Comparison of ENCODE assay signal across 1 cellular context in the genomic region with DNA sequence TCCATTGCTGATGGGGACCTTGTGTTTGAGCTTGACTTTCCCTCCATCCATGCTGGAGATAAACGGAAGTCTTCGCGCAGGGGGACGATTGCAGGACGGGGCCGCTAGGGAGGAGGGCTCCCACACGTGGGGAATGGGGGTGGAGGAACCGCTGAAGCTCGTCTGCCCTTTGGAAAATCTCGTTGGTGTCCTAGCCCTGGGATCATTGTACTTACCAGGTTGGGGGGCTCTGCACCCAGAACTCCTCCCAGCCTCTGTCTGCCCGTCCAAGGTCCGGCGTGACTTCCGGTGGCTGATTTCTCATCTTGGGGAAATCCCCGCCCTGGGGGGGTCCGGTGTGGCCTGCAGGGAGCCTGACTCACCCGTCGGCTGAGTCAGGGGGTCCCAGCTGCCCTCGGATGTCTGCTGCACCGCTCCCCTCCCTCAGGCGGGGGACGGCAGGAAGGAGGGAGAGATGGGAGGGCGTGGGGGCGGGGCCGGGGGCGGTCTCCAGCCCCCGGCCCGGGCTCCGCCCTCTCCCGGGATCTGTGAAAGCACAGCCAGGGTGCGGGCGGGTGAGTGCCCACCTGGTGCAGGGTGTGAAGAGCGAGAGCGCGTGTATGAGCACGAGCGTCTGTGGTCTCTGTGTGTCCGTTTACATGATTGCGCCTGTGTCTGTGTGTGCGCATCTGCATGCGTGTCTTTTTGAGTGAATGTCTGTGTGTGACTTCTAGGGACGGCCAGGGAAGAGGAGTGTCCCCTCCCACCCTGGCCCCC.
A peak's percentile ranks its signal among the peaks of the same experiment; 100 is the strongest.
TF ChIP-seq lines count a peak whose summit lies in the region.

No MANE protein-coding gene starts in this region.

TF ChIP-seq in K562, 482 proteins besides CTCF, POLR2A, EP300 and RAD21 (continued from another document and continues in another):
- TF ChIP-seq MGA (IDR thresholded peaks at IDR 0.05): peak; percentile 94
- no peak for TF ChIP-seq ATF2 (CRISPR knock-in tag; IDR thresholded peaks at IDR 0.05)
- TF ChIP-seq PTTG1 (tag; IDR thresholded peaks at IDR 0.05; ENCODE audit: low read depth): no peak
- TF ChIP-seq SMARCE1 (IDR thresholded peaks at IDR 0.05): peak; percentile 76
- TF ChIP-seq YY1 (IDR thresholded peaks at IDR 0.05; ENCODE audit: borderline replicate concordance in 1 of 3, control insufficient read depth in 1 of 3, extremely low read depth in 1 of 3, insufficient read depth in 3 of 3, insufficient read length in 1 of 3, insufficient replicate concordance in 2 of 3, low read depth in 1 of 3, low read length in 2 of 3): peak in 2 of 3 experiments; percentile 8 to 58
- TF ChIP-seq FOXK2 (conservative IDR thresholded peaks at IDR 0.05 in 1 of 2, IDR thresholded peaks at IDR 0.05 in 1 of 2; ENCODE audit: low read depth in 2 of 2): peak; percentile 50 to 57; a peak in 2 of 4 replicates
- TF ChIP-seq CBX1 (IDR thresholded peaks at IDR 0.05; ENCODE audit: low read depth): no peak
- TF ChIP-seq LCOR (CRISPR knock-in tag; IDR thresholded peaks at IDR 0.05): no peak
- no peak for TF ChIP-seq CUX1 (CRISPR knock-in tag; IDR thresholded peaks at IDR 0.05)
- peak; percentile 65; the same call in 1 of the 2 replicates for TF ChIP-seq ZNF592 (IDR thresholded peaks at IDR 0.05)
- no peak for TF ChIP-seq ZNF561 (CRISPR knock-in tag; conservative IDR thresholded peaks at IDR 0.05)
- no peak for TF ChIP-seq ZNF408 (CRISPR knock-in tag; IDR thresholded peaks at IDR 0.05; ENCODE audit: low read depth)
- peak; percentile 62 for TF ChIP-seq FOSL1 (tag; conservative IDR thresholded peaks at IDR 0.05)
- peak; percentile 64; the same call in 1 of the 2 replicates for TF ChIP-seq ELF2 (CRISPR knock-in tag; IDR thresholded peaks at IDR 0.05)
- peak; percentile 82 for TF ChIP-seq ETV5 (CRISPR knock-in tag; IDR thresholded peaks at IDR 0.05; ENCODE audit: low read depth)
- peak; percentile 40; the same call in 1 of the 2 replicates for TF ChIP-seq RNF2 (IDR thresholded peaks at IDR 0.05)
- peak; percentile 69 for TF ChIP-seq SUPT5H (IDR thresholded peaks at IDR 0.05)
- no peak for TF ChIP-seq BMI1 (IDR thresholded peaks at IDR 0.05; ENCODE audit: low read length)
- peak in 1 of 2 experiments; percentile 84; a peak in 2 of 4 replicates for TF ChIP-seq HDAC1 (IDR thresholded peaks at IDR 0.05)
- peak; percentile 31 for TF ChIP-seq USF2 (CRISPR knock-in tag; IDR thresholded peaks at IDR 0.05)
- TF ChIP-seq SAFB2 (IDR thresholded peaks at IDR 0.05; ENCODE audit: borderline replicate concordance, low read depth, low read length, severe bottlenecking): no peak
- no peak for TF ChIP-seq SMAD3 (CRISPR knock-in tag; conservative IDR thresholded peaks at IDR 0.05)
- 0 out of 2 replicates have a peak, but pooled peaks have one; percentile 24 for TF ChIP-seq CREB3L1 (IDR thresholded peaks at IDR 0.05; ENCODE audit: borderline replicate concordance, low read depth)
